Comparison of ENCODE assay signal across 15 cellular contexts in the genomic region with DNA sequence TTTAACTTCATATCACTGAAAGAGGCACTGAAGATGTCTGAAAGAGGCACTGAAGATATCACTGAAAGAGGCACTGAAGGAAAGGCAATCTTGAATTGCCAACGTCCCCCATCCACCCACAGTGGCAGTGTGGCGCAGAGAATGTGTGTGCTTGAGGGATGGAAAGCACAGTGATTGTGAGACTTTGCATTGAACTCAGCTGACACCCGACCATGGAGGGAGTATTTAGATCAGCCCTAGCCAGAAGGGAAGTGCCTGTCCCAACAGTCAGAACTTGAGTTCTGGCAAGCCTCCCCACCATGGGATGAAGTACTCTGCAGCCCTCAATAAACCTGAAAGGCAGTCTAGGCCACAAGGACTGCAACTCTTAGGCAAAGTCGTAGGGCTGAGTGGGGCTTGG. TPM values are rescaled to one million over a fixed set of nuclear protein-coding genes. Genes with fewer than 3 reads are reported as not detected.
DNase-seq lines count a peak whose midpoint lies in the region; ATAC-seq, FAIRE-seq and TF ChIP-seq lines count a peak whose summit lies in the region.
"Had no signal": no experiment of that assay in that cellular context is flagged by ENCODE, and none has a peak within 500 bp of the region (broad histone marks: within the 10 kb centered on the region; RNA-seq: fewer than 3 reads in every experiment).

No MANE protein-coding gene starts in this region.

- H3K4me3 Mint-ChIP-seq in activated T-cell treated with anti-CD3 and anti-CD28 coated beads, Interleukin-2, amount 50 U/mL, for 24 hours: no peak overlapping the region
- no peak overlapping the region for H3K4me3 Mint-ChIP-seq in stimulated activated effector memory CD8-positive, alpha-beta T cell treated with anti-CD3 and anti-CD28 coated beads, Interleukin-12 subunit alpha, Interleukin-12 subunit beta, amount 100 ng/mL, for 72 hours
- H3K4me3 Mint-ChIP-seq: activated naive CD8-positive, alpha-beta T cell treated with anti-CD3 and anti-CD28 coated beads, Interleukin-2, amount 10 ng/mL, durations not matched to agents 7 days and 5 days had no signal

- peaks cover 77% of the 10 kb centered on the region for H3K4me1 Mint-ChIP-seq in activated T-cell treated with anti-CD3 and anti-CD28 coated beads, Interleukin-2, amount 50 U/mL, for 24 hours (ENCODE audit: low read depth)
- peaks cover 59% of the 10 kb centered on the region for H3K4me1 Mint-ChIP-seq in stimulated activated effector memory CD8-positive, alpha-beta T cell treated with anti-CD3 and anti-CD28 coated beads, Interleukin-12 subunit alpha, Interleukin-12 subunit beta, amount 100 ng/mL, for 72 hours

- TF ChIP-seq POLR2A in erythroblast (IDR thresholded peaks at IDR 0.05; ENCODE audit: low read length): no peak

- H3K27me3 Mint-ChIP-seq in activated T-cell treated with anti-CD3 and anti-CD28 coated beads, Interleukin-2, amount 50 U/mL, for 24 hours: no peaks in the 10 kb centered on the region
- H3K27me3 Mint-ChIP-seq: activated naive CD8-positive, alpha-beta T cell treated with anti-CD3 and anti-CD28 coated beads, Interleukin-2, amount 10 ng/mL, durations not matched to agents 7 days and 5 days had no signal

- H3K4me1 ChIP-seq in kidney (ENCODE audit: control insufficient read depth in 1 of 2, insufficient read depth in 1 of 2, low read depth in 1 of 2, low read length in 2 of 2): peaks cover 18 to 30% of the 10 kb centered on the region in 2 donors

- no peak overlapping the region for H3K9ac ChIP-seq in kidney (ENCODE audit: low read length in 2 of 2)
- H3K9ac ChIP-seq: KMS-11 had no signal

- H3K36me3 Mint-ChIP-seq in activated T-cell treated with anti-CD3 and anti-CD28 coated beads, Interleukin-2, amount 50 U/mL, for 24 hours (ENCODE audit: low read depth): no peaks in the 10 kb centered on the region
- no peaks in the 10 kb centered on the region for H3K36me3 Mint-ChIP-seq in stimulated activated effector memory CD8-positive, alpha-beta T cell treated with anti-CD3 and anti-CD28 coated beads, Interleukin-12 subunit alpha, Interleukin-12 subunit beta, amount 100 ng/mL, for 72 hours

- peak overlapping the region; percentile 55 for H3K27ac Mint-ChIP-seq in activated T-cell treated with anti-CD3 and anti-CD28 coated beads, Interleukin-2, amount 50 U/mL, for 24 hours
- H3K27ac Mint-ChIP-seq in stimulated activated effector memory CD8-positive, alpha-beta T cell treated with anti-CD3 and anti-CD28 coated beads, Interleukin-12 subunit alpha, Interleukin-12 subunit beta, amount 100 ng/mL, for 72 hours: no peak overlapping the region
- H3K27ac Mint-ChIP-seq: activated naive CD8-positive, alpha-beta T cell treated with anti-CD3 and anti-CD28 coated beads, Interleukin-2, amount 10 ng/mL, durations not matched to agents 7 days and 5 days had no signal

- no peak overlapping the region for H3K4me3 ChIP-seq in kidney (ENCODE audit: low read length in 2 of 2)
- H3K4me3 ChIP-seq: ovary had no signal

- TF ChIP-seq CTCF in kidney (IDR thresholded peaks at IDR 0.05; ENCODE audit: borderline replicate concordance, extremely low read depth, insufficient read depth): no peak

- no peak for DNase-seq in activated T-cell treated with anti-CD3 and anti-CD28 coated beads, Interleukin-2, amount 50 U/mL, for 24 hours
- no peak for DNase-seq in activated T-cell treated with anti-CD3 and anti-CD28 coated beads, Interleukin-2, amount 50 U/mL, for 1 hour
- DNase-seq in erythroblast (lab: John Stamatoyannopoulos, UW): peak; percentile 16 to 19
- no peak for DNase-seq in stimulated activated effector memory CD8-positive, alpha-beta T cell treated with anti-CD3 and anti-CD28 coated beads, Interleukin-12 subunit alpha, Interleukin-12 subunit beta, amount 100 ng/mL, for 72 hours (ENCODE audit: low spot score in 2 of 2)
- no peak for DNase-seq in islet precursor cell
- no peak for DNase-seq in kidney
- DNase-seq in NAMALWA (ENCODE audit: low spot score): no peak
- DNase-seq: activated naive CD8-positive, alpha-beta T cell treated with anti-CD3 and anti-CD28 coated beads, Interleukin-2, amount 10 ng/mL, durations not matched to agents 7 days and 5 days; cortex of kidney; DMS153; ovary had no signal

- H3K9me3 Mint-ChIP-seq in activated T-cell treated with anti-CD3 and anti-CD28 coated beads, Interleukin-2, amount 50 U/mL, for 24 hours: no peaks in the 10 kb centered on the region
- H3K9me3 Mint-ChIP-seq in stimulated activated effector memory CD8-positive, alpha-beta T cell treated with anti-CD3 and anti-CD28 coated beads, Interleukin-12 subunit alpha, Interleukin-12 subunit beta, amount 100 ng/mL, for 72 hours: no peaks in the 10 kb centered on the region
- H3K9me3 Mint-ChIP-seq: activated naive CD8-positive, alpha-beta T cell treated with anti-CD3 and anti-CD28 coated beads, Interleukin-2, amount 10 ng/mL, durations not matched to agents 7 days and 5 days had no signal

- ATAC-seq in HG03442 (IDR thresholded peaks at IDR 0.05; ENCODE audit: unreplicated experiment): peak; percentile 55
- peak; percentile 8 for ATAC-seq in stimulated activated effector memory CD8-positive, alpha-beta T cell treated with anti-CD3 and anti-CD28 coated beads, Interleukin-12 subunit alpha, Interleukin-12 subunit beta, amount 100 ng/mL, for 72 hours

- H3K36me3 ChIP-seq in kidney (ENCODE audit: control insufficient read depth in 1 of 2, insufficient read depth in 2 of 2, low read length in 2 of 2): no peaks in the 10 kb centered on the region
- H3K36me3 ChIP-seq: ovary had no signal

- intact Hi-C loops in kidney (cut with DNase I): no loop called here

- no peaks in the 10 kb centered on the region for H3K9me3 ChIP-seq in kidney (ENCODE audit: control insufficient read depth in 1 of 2, low read length in 2 of 2)
- H3K9me3 ChIP-seq: ovary had no signal

- no peak for FAIRE-seq in kidney (lab: Jason Lieb, UNC)
- FAIRE-seq: A204.1, GM18507 had no signal

- H3K27ac ChIP-seq in kidney (ENCODE audit: low read depth in 2 of 2, low read length in 2 of 2): no peak overlapping the region
- H3K27ac ChIP-seq: KMS-11, ovary had no signal

RNA-seq across cellular contexts. Expression of a gene that starts 33.8 kb away (rescaled TPM):
- total RNA-seq in kidney: 39.5 TPM
- 14.9 TPM for polyA plus RNA-seq in kidney (ENCODE audit: insufficient read depth, low read depth, low replicate concordance)

Comparison
In these comparisons a context has a peak if more than half of its experiments do, and no peak if none do; other contexts are left out.
1. DNase-seq: peak in erythroblast (2 of 2); none in activated T-cell treated with anti-CD3 and anti-CD28 coated beads, Interleukin-2, amount 50 U/mL, for 24 hours (single experiment), activated T-cell treated with anti-CD3 and anti-CD28 coated beads, Interleukin-2, amount 50 U/mL, for 1 hour (single experiment), stimulated activated effector memory CD8-positive, alpha-beta T cell treated with anti-CD3 and anti-CD28 coated beads, Interleukin-12 subunit alpha, Interleukin-12 subunit beta, amount 100 ng/mL, for 72 hours (0 of 2), islet precursor cell (single experiment), kidney (single experiment) and NAMALWA (single experiment).